ENCODE assay signal across 10 cellular contexts in the genomic region with DNA sequence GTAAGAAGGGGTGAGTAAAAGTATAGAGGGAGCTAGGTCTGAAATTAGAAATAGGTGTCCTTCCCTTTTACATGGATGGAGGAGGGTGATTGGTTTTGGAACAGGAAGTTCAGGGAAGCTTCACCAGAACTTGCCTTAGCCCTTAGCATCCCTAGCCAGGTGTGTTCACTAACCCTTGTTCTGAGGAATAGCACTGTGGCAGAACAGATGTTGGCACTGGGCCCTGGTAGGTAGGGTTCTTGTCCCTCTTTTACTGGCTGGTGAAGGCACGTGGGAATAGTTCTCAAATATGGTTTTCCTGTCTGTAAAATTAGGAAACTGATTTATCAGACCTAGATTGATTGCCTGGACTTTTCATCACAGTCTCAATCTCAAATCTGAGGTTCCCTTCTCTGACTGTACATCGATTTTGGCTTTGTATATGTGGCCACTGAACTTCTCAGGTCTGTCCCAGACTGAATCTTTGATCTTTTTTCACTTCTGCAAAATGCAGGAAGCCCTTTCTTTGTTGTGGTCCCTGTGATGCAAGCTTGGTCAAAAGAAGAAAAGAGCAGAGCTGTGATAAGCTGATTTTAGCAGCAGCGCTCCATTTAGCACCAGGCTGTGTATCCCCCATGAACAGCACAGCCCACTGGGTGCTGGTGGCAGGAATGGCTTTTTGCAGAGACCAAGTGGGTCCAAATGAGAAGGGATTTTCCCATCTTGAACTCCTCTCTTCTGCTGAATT.
DNase-seq lines count a peak whose midpoint lies in the region; ATAC-seq, FAIRE-seq and TF ChIP-seq lines count a peak whose summit lies in the region.
"Had no signal": no experiment of that assay in that cellular context is flagged by ENCODE, and none has a peak within 500 bp of the region (broad histone marks: within the 10 kb centered on the region; RNA-seq: fewer than 3 reads in every experiment).

No MANE protein-coding gene starts in this region.

- DNase-seq in GM10248 (ENCODE audit: extremely low spot score), result peak; percentile 69
- DNase-seq in RPMI8226, result peak; percentile 12
- no peak for DNase-seq in H54 (ENCODE audit: insufficient read length, low spot score)
- DNase-seq in stimulated activated CD4-positive, alpha-beta T cell treated with anti-CD3 and anti-CD28 coated beads, Interleukin-15, amount 100 ng/mL, for 24 hours, result no peak
- no peak for DNase-seq in left cardiac atrium
- no peak for DNase-seq in hepatocyte (ENCODE audit: low spot score)
- DNase-seq: endodermal cell, NCI-H1092 had no signal

- H2AFZ ChIP-seq in hepatocyte, result no peak overlapping the region

- no peak for TF ChIP-seq CTCF in GM10248 (IDR thresholded peaks at IDR 0.05; ENCODE audit: control extremely low read depth, extremely low read depth, low read depth, missing control alignments)
- no peak for TF ChIP-seq CTCF in hepatocyte (IDR thresholded peaks at IDR 0.05; ENCODE audit: poor library complexity)

- no peak overlapping the region for H3K27ac ChIP-seq in hepatocyte

- CTCF ChIA-PET in GM10248 (lab: Yijun Ruan, JAX), result interaction anchor here (1.0 to 3.3 kb wide), 5 partner anchors 9 to 135 kb away, joined by 3 to 22 read pairs (median 5); no protein-coding TSS in a partner anchor

- no peak overlapping the region for H3K4me2 ChIP-seq in hepatocyte

- no peak for TF ChIP-seq POLR2A in H54 (IDR thresholded peaks at IDR 0.05; ENCODE audit: low read depth, low read length)

- intact Hi-C loops in left cardiac atrium (cut with DNase I), result no loop called here

- no peaks in the 10 kb centered on the region for H3K9me2 ChIP-seq in hepatocyte (replicated peaks; ENCODE audit: insufficient read depth)

- no peaks in the 10 kb centered on the region for H3K79me2 ChIP-seq in hepatocyte

- POLR2A ChIA-PET in GM10248 (lab: Yijun Ruan, JAX), result no interaction called here

- ATAC-seq in GM19397 (IDR thresholded peaks at IDR 0.05; ENCODE audit: unreplicated experiment) (peak; percentile 92), HG03095 (IDR thresholded peaks at IDR 0.05; ENCODE audit: unreplicated experiment) (peak; percentile 87), left cardiac atrium (no peak)

- H3K9me3 ChIP-seq in hepatocyte (ENCODE audit: low read depth), result no peaks in the 10 kb centered on the region

- no peaks in the 10 kb centered on the region for H3K27me3 ChIP-seq in hepatocyte

- no peak for FAIRE-seq in H54 (lab: Jason Lieb, UNC)

- no peak overlapping the region for H3K4me3 ChIP-seq in hepatocyte

- H3K4me1 ChIP-seq in hepatocyte (ENCODE audit: insufficient read depth), result no peaks in the 10 kb centered on the region

- no peaks in the 10 kb centered on the region for H4K20me1 ChIP-seq in hepatocyte (ENCODE audit: insufficient read depth, poor library complexity, severe bottlenecking)

- 86% methylated on average over 3 of the region's 3 CpGs for WGBS in hepatocyte (ENCODE audit: low lambda C conversion rate, missing lambda C conversion rate)

- no peaks in the 10 kb centered on the region for H3K36me3 ChIP-seq in hepatocyte (replicated peaks; ENCODE audit: insufficient read depth, low read depth)

Comparison
In these comparisons a context has a peak if more than half of its experiments do, and no peak if none do; other contexts are left out.
1. DNase-seq: peak in GM10248 (single experiment) and RPMI8226 (single experiment); none in H54 (single experiment), stimulated activated CD4-positive, alpha-beta T cell treated with anti-CD3 and anti-CD28 coated beads, Interleukin-15, amount 100 ng/mL, for 24 hours (single experiment), left cardiac atrium (single experiment) and hepatocyte (single experiment).
2. ATAC-seq: peak in GM19397 (single experiment) and HG03095 (single experiment); none in left cardiac atrium (0 of 2).